Comparison of ENCODE assay signal across 1 cellular context in genomic region chr6:113306552-113307145, GRCh38.
TF ChIP-seq lines count a peak whose summit lies in the region.

No MANE protein-coding gene starts in this region.

TF ChIP-seq in HepG2, 621 proteins besides CTCF, POLR2A, EP300 and RAD21 (continued from another document and continues in another):
- TF ChIP-seq ATF6 (CRISPR knock-in tag; conservative IDR thresholded peaks at IDR 0.05) (no peak), ZNF343 (CRISPR knock-in tag; IDR thresholded peaks at IDR 0.05) (no peak), HOXA9 (CRISPR knock-in tag; IDR thresholded peaks at IDR 0.05; ENCODE audit: borderline replicate concordance) (no peak), ZKSCAN8 (CRISPR knock-in tag; IDR thresholded peaks at IDR 0.05; ENCODE audit: borderline replicate concordance) (0 out of 2 replicates have a peak, but pooled peaks have one; percentile 32), ZNF276 (CRISPR knock-in tag; IDR thresholded peaks at IDR 0.05; ENCODE audit: low read depth) (no peak), ZBTB42 (CRISPR knock-in tag; IDR thresholded peaks at IDR 0.05) (no peak), CHD4 (IDR thresholded peaks at IDR 0.05; ENCODE audit: borderline replicate concordance, low read length) (no peak), HMGXB4 (CRISPR knock-in tag; IDR thresholded peaks at IDR 0.05; ENCODE audit: borderline replicate concordance in 1 of 2, low read depth in 1 of 2) (peak; percentile 34 to 54; a peak in 2 of 4 replicates), SMYD3 (CRISPR knock-in tag; IDR thresholded peaks at IDR 0.05) (no peak), HDAC1 (CRISPR knock-in tag; IDR thresholded peaks at IDR 0.05) (no peak), PCBP2 (optimal IDR thresholded peaks at IDR 0.05; ENCODE audit: low read depth, low read length, poor library complexity, severe bottlenecking) (no peak), KDM4B (CRISPR knock-in tag; IDR thresholded peaks at IDR 0.05) (0 out of 2 replicates have a peak, but pooled peaks have one; percentile 39), PITX1 (CRISPR knock-in tag; IDR thresholded peaks at IDR 0.05) (peak; percentile 54; the same call in 1 of the 2 replicates), NCOA5 (CRISPR knock-in tag; IDR thresholded peaks at IDR 0.05) (no peak), STAG1 (CRISPR knock-in tag; IDR thresholded peaks at IDR 0.05) (peak; percentile 88), ZNF773 (CRISPR knock-in tag; IDR thresholded peaks at IDR 0.05; ENCODE audit: borderline replicate concordance) (no peak), MAX (IDR thresholded peaks at IDR 0.05) (no peak), ZNF512 (CRISPR knock-in tag; IDR thresholded peaks at IDR 0.05) (no peak), TFDP1 (CRISPR knock-in tag; IDR thresholded peaks at IDR 0.05; ENCODE audit: borderline replicate concordance) (no peak), ZNF547 (CRISPR knock-in tag; IDR thresholded peaks at IDR 0.05) (no peak), MAFG (CRISPR knock-in tag; IDR thresholded peaks at IDR 0.05) (no peak), REPIN1 (CRISPR knock-in tag; IDR thresholded peaks at IDR 0.05; ENCODE audit: borderline replicate concordance, low read depth) (no peak), TBX2 (CRISPR knock-in tag; IDR thresholded peaks at IDR 0.05; ENCODE audit: borderline replicate concordance) (peak; percentile 47; the same call in 1 of the 2 replicates), ZNF598 (CRISPR knock-in tag; IDR thresholded peaks at IDR 0.05; ENCODE audit: borderline replicate concordance) (no peak), RFXAP (CRISPR knock-in tag; IDR thresholded peaks at IDR 0.05; ENCODE audit: borderline replicate concordance) (no peak), KMT2B (CRISPR knock-in tag; IDR thresholded peaks at IDR 0.05) (no peak), ZNF282 (IDR thresholded peaks at IDR 0.05; ENCODE audit: partially characterized antibody) (no peak), POLR2AphosphoS2 (IDR thresholded peaks at IDR 0.05; ENCODE audit: low read depth, low read length) (no peak), ZMYM3 (CRISPR knock-in tag; IDR thresholded peaks at IDR 0.05) (peak; percentile 43; the same call in 1 of the 2 replicates), IRF2 (CRISPR knock-in tag; IDR thresholded peaks at IDR 0.05) (0 out of 2 replicates have a peak, but pooled peaks have one; percentile 37), SOX13 (IDR thresholded peaks at IDR 0.05) (no peak), SOX13 (CRISPR knock-in tag; conservative IDR thresholded peaks at IDR 0.05 in 1 of 2, IDR thresholded peaks at IDR 0.05 in 1 of 2) (peak in 1 of 2 experiments; percentile 85; a peak in 2 of 4 replicates), HNRNPUL1 (IDR thresholded peaks at IDR 0.05; ENCODE audit: low read depth, low read length) (no peak), NR2F6 (IDR thresholded peaks at IDR 0.05) (no peak), NR2F6 (CRISPR knock-in tag; IDR thresholded peaks at IDR 0.05) (0 out of 2 replicates have a peak, but pooled peaks have one; percentile 9), SUZ12 (IDR thresholded peaks at IDR 0.05; ENCODE audit: low read depth, low read length) (no peak), SOX6 (IDR thresholded peaks at IDR 0.05) (no peak), SOX6 (CRISPR knock-in tag; IDR thresholded peaks at IDR 0.05) (peak; percentile 87), FOXA3 (CRISPR knock-in tag; IDR thresholded peaks at IDR 0.05) (peak; percentile 8; the same call in 1 of the 2 replicates), RBFOX2 (IDR thresholded peaks at IDR 0.05; ENCODE audit: low read depth, low read length) (no peak), CENPT (CRISPR knock-in tag; IDR thresholded peaks at IDR 0.05; ENCODE audit: low read depth) (no peak), CREM (IDR thresholded peaks at IDR 0.05) (no peak), CREM (CRISPR knock-in tag; IDR thresholded peaks at IDR 0.05) (no peak), NCOR1 (IDR thresholded peaks at IDR 0.05; ENCODE audit: borderline replicate concordance, low read length) (no peak), ZNF766 (CRISPR knock-in tag; IDR thresholded peaks at IDR 0.05; ENCODE audit: borderline replicate concordance) (no peak), CSRNP2 (CRISPR knock-in tag; conservative IDR thresholded peaks at IDR 0.05; ENCODE audit: low read depth) (no peak), PHB2 (IDR thresholded peaks at IDR 0.05; ENCODE audit: partially characterized antibody) (no peak), ZNF747 (CRISPR knock-in tag; IDR thresholded peaks at IDR 0.05; ENCODE audit: borderline replicate concordance) (no peak)
- TF ChIP-seq, protein P1, sequence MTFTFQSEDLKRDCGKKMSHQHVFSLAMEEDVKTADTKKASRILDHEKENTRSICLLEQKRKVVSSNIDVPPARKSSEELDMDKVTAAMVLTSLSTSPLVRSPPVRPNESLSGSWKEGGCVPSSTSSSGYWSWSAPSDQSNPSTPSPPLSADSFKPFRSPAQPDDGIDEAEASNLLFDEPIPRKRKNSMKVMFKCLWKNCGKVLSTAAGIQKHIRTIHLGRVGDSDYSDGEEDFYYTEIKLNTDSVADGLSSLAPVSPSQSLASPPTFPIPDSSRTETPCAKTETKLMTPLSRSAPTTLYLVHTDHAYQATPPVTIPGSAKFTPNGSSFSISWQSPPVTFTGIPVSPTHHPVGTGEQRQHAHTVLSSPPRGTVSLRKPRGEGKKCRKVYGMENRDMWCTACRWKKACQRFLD (CRISPR knock-in tag; IDR thresholded peaks at IDR 0.05; ENCODE audit: borderline replicate concordance): no peak
- TF ChIP-seq, protein P2, sequence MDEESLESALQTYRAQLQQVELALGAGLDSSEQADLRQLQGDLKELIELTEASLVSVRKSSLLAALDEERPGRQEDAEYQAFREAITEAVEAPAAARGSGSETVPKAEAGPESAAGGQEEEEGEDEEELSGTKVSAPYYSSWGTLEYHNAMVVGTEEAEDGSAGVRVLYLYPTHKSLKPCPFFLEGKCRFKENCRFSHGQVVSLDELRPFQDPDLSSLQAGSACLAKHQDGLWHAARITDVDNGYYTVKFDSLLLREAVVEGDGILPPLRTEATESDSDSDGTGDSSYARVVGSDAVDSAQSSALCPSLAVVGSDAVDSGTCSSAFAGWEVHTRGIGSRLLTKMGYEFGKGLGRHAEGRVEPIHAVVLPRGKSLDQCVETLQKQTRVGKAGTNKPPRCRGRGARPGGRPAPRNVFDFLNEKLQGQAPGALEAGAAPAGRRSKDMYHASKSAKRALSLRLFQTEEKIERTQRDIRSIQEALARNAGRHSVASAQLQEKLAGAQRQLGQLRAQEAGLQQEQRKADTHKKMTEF (CRISPR knock-in tag; IDR thresholded peaks at IDR 0.05): peak; percentile 56; the same call in 1 of the 2 replicates
- TF ChIP-seq, protein P3, sequence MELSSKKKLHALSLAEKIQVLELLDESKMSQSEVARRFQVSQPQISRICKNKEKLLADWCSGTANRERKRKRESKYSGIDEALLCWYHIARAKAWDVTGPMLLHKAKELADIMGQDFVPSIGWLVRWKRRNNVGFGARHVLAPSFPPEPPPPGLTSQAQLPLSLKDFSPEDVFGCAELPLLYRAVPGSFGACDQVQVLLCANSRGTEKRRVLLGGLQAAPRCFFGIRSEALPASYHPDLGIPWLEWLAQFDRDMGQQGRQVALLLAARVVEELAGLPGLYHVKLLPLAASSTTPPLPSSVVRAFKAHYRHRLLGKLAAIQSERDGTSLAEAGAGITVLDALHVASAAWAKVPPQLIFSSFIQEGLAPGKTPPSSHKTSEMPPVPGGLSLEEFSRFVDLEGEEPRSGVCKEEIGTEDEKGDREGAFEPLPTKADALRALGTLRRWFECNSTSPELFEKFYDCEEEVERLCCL (CRISPR knock-in tag; IDR thresholded peaks at IDR 0.05; ENCODE audit: borderline replicate concordance): no peak
- TF ChIP-seq, protein P4, sequence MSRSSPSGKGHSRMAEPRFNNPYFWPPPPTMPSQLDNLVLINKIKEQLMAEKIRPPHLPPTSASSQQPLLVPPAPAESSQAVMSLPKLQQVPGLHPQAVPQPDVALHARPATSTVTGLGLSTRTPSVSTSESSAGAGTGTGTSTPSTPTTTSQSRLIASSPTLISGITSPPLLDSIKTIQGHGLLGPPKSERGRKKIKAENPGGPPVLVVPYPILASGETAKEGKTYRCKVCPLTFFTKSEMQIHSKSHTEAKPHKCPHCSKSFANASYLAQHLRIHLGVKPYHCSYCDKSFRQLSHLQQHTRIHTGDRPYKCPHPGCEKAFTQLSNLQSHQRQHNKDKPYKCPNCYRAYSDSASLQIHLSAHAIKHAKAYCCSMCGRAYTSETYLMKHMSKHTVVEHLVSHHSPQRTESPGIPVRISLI (CRISPR knock-in tag; IDR thresholded peaks at IDR 0.05; ENCODE audit: borderline replicate concordance): no peak
